Comparison of ENCODE assay signal across 1 cellular context in the genomic region with DNA sequence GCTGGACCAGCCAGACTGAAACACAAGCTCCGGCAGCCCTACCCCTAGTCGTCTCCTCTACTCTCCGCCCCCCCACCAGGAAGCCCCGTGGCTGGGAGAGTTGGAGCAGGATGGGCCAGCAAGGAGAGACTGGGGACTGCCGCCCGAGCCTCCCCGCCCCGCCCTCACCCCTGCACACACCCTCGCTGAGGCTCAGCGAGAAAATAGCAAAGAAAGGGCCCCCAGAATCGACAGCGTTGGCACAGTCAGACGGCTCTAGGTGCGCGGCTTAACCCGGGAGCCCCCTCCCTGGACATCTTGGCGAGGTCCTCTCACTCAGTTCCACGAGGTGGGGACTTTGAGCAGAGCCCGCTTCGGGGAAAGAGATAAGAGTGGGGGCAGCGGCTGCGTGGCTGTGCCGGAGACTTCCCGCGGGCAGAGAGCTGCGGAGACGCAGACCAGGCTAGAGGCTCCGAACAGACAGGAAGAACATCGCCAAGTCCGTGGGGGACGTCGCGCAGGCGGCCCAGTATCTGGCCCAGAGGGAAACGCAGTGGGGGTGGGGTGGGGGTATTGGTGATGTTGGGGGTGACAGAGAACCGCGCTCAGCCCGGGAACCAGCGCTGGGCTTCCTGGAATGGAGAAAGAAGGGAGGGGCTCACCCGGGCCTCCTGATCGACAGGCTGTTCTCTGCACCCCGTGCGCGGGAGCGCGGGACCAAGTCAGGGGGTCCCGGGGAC.
TF ChIP-seq lines count a peak whose summit lies in the region.

No MANE protein-coding gene starts in this region.

TF ChIP-seq in H1, 55 proteins besides CTCF, POLR2A, EP300 and RAD21:
- TF ChIP-seq CTBP2 (IDR thresholded peaks at IDR 0.05; ENCODE audit: borderline replicate concordance, insufficient read depth, insufficient read length, low read length) (no peak), SUZ12 (IDR thresholded peaks at IDR 0.05; ENCODE audit: low read length) (peak; percentile 55), EZH2 (IDR thresholded peaks at IDR 0.05; ENCODE audit: low read depth, low read length, severe bottlenecking) (peak; percentile 20)
